8 cellular contexts compared by ENCODE assay signal in genomic region chr1:197903196-197903514, GRCh38. TPM values are rescaled to one million over a fixed set of nuclear protein-coding genes. Genes with fewer than 3 reads are reported as not detected.
DNase-seq lines count a peak whose midpoint lies in the region; ATAC-seq, FAIRE-seq and TF ChIP-seq lines count a peak whose summit lies in the region.

No MANE protein-coding gene starts in this region.

- FAIRE-seq in A549 (lab: Jason Lieb, UNC) (no peak), urothelium cell line (lab: Jason Lieb, UNC) (no peak)

- H3K4me3 ChIP-seq in A549 (peak overlapping the region; percentile 54), HUES6 (ENCODE audit: low read depth, low read length) (peak overlapping the region; percentile 78), mucosa of rectum (ENCODE audit: low read length in 2 of 2) (peak overlapping the region; percentile 87 to 92)

- peak; percentile 57 to 65; a peak in 3 of 6 replicates for ATAC-seq in A549
- no peak for ATAC-seq in central memory CD8-positive, alpha-beta T cell (replicated peaks; ENCODE audit: extremely low read depth, poor library complexity, severe bottlenecking)

- H3K27ac Mint-ChIP-seq in central memory CD8-positive, alpha-beta T cell (ENCODE audit: low read depth), result no peak overlapping the region

- 38% methylated on average over 3 of the region's 3 CpGs for WGBS in A549 (ENCODE audit: missing lambda C conversion rate)

- POLR2A ChIA-PET in A549 (lab: Yijun Ruan, JAX), result interaction anchor here (0.7 to 1.5 kb wide), 8 partner anchors 8 to 166 kb away, joined by 3 to 13 read pairs (median 4); partner anchors contain the start of genes DENND1B and LHX9

- DNase-seq in A549 (ENCODE audit: low read depth in 1 of 2, low spot score in 1 of 2) (no peak), urothelium cell line (ENCODE audit: low spot score) (no peak), CD1c-positive myeloid dendritic cell (ENCODE audit: extremely low spot score) (no peak), NCI-H2029 treated with DMSO at 0.1 percent for 48 hours (lab: John Stamatoyannopoulos, UW) (no peak)
- DNase-seq in central memory CD8-positive, alpha-beta T cell (ENCODE audit: low spot score in 2 of 2), result no peak
- DNase-seq in stimulated activated CD4-positive, alpha-beta T cell treated with anti-CD3 and anti-CD28 coated beads, Interleukin-1b, Interleukin-23, amount 100 ng/mL, for 48 hours, result no peak

- H3K9ac ChIP-seq in HUES6 (ENCODE audit: low read length) (peak overlapping the region; percentile 18), mucosa of rectum (ENCODE audit: low read depth in 1 of 2, low read length in 2 of 2) (peak overlapping the region; percentile 70 to 78)

- CTCF ChIA-PET in A549 (lab: Yijun Ruan, JAX), result interaction anchor here (0.9 to 4.6 kb wide), 6 partner anchors 8 to 253 kb away, joined by 3 to 42 read pairs (median 4); partner anchors contain the start of gene NEK7

- no peak for TF ChIP-seq CTCF in A549 (IDR thresholded peaks at IDR 0.05)

- peaks cover 53% of the 10 kb centered on the region for H3K27me3 Mint-ChIP-seq in central memory CD8-positive, alpha-beta T cell

- no peak for TF ChIP-seq EP300 in A549 (IDR thresholded peaks at IDR 0.05)

- no peaks in the 10 kb centered on the region for H3K9me3 ChIP-seq in A549
- H3K9me3 ChIP-seq in HUES6 (ENCODE audit: control insufficient read depth, insufficient read depth, low read depth, low read length), result no peaks in the 10 kb centered on the region
- no peaks in the 10 kb centered on the region for H3K9me3 ChIP-seq in mucosa of rectum (ENCODE audit: control insufficient read depth in 2 of 2, low read length in 2 of 2)

- peaks cover 7% of the 10 kb centered on the region for H3K36me3 Mint-ChIP-seq in central memory CD8-positive, alpha-beta T cell (ENCODE audit: insufficient read depth)

- no peak for TF ChIP-seq POLR2A in A549 (IDR thresholded peaks at IDR 0.05; ENCODE audit: low read length)

- no peaks in the 10 kb centered on the region for H3K9me3 Mint-ChIP-seq in central memory CD8-positive, alpha-beta T cell

- H3K36me3 ChIP-seq in HUES6 (ENCODE audit: control insufficient read depth, insufficient read depth, low read length), result no peaks in the 10 kb centered on the region
- no peaks in the 10 kb centered on the region for H3K36me3 ChIP-seq in mucosa of rectum (ENCODE audit: control insufficient read depth in 2 of 2, insufficient read depth in 2 of 2, low read length in 2 of 2)

- H3K4me3 Mint-ChIP-seq in central memory CD8-positive, alpha-beta T cell, result peak overlapping the region; percentile 84

- TF ChIP-seq RAD21 in A549 (conservative IDR thresholded peaks at IDR 0.05 in 1 of 2, IDR thresholded peaks at IDR 0.05 in 1 of 2), result no peak

- H3K4me1 Mint-ChIP-seq in central memory CD8-positive, alpha-beta T cell, result peaks cover 16% of the 10 kb centered on the region

- peaks cover 10% of the 10 kb centered on the region; the same call in 2 of the 3 replicates for H3K4me1 ChIP-seq in A549
- H3K4me1 ChIP-seq in HUES6 (ENCODE audit: control insufficient read depth, insufficient read depth, low read length), result peaks cover 12% of the 10 kb centered on the region; the same call in 1 of the 2 replicates
- peaks cover 5% of the 10 kb centered on the region in 2 donors for H3K4me1 ChIP-seq in mucosa of rectum (ENCODE audit: control insufficient read depth in 2 of 2, insufficient read depth in 2 of 2, low read length in 2 of 2)

- H3K27me3 ChIP-seq in HUES6 (ENCODE audit: control insufficient read depth, insufficient read depth, low read length), result peaks cover 64% of the 10 kb centered on the region
- H3K27me3 ChIP-seq in mucosa of rectum (ENCODE audit: control insufficient read depth in 2 of 2, insufficient read depth in 2 of 2, low read length in 2 of 2), result peaks cover 13 to 15% of the 10 kb centered on the region in 2 donors

- H3K27ac ChIP-seq in A549 (peak overlapping the region; percentile 91 to 96), HUES6 (ENCODE audit: low read depth, low read length) (no peak overlapping the region), mucosa of rectum (ENCODE audit: low read depth in 2 of 2, low read length in 2 of 2) (peak overlapping the region in 1 of 2 donors; percentile 46)

- H3K4me2 ChIP-seq in A549, result peak overlapping the region; percentile 86

TF ChIP-seq in A549, 52 proteins besides CTCF, POLR2A, EP300 and RAD21:
- TF ChIP-seq MAFK (IDR thresholded peaks at IDR 0.05; ENCODE audit: partially characterized antibody) (peak; percentile 14), POLR2AphosphoS2 (conservative IDR thresholded peaks at IDR 0.05; ENCODE audit: low read length) (no peak)

RNA-seq across cellular contexts. Expression of gene C1orf53, which starts 0.7 kb away (rescaled TPM):
- polyA plus RNA-seq in A549 (2011; rRNA removed), result 6.9 and 7.9 TPM in 2 replicates
- 9.7 TPM in 2 replicates for polyA plus RNA-seq in A549 (2012; cell fraction: cytosol; rRNA removed)
- polyA plus RNA-seq in A549 (2012; cell fraction: nucleus; rRNA removed), result 6.3 and 7.6 TPM in 2 replicates
- polyA plus RNA-seq in A549 (2017; fragmentation: RNase III; extraction: RNeasy Plus Mini Kit Qiagen cat#74134 plus additional on column Dnase treatment), result 5.1 to 6.0 TPM (median 5.7 TPM) in 3 replicates
- polyA minus RNA-seq in A549 (2011; rRNA and poly(A)+ RNA removed), result not detected in 2 replicates

RNA-seq across cellular contexts. Expression of gene LHX9, which starts 14.0 kb away (rescaled TPM):
- 0.91 and 1.3 TPM in 2 replicates for polyA plus RNA-seq in A549 (2011; rRNA removed)
- polyA plus RNA-seq in A549 (2012; cell fraction: cytosol; rRNA removed), result 0.07 and 0.13 TPM in 2 replicates
- 0.04 and 0.17 TPM in 2 replicates for polyA plus RNA-seq in A549 (2012; cell fraction: nucleus; rRNA removed)
- polyA plus RNA-seq in A549 (2017; fragmentation: RNase III; extraction: RNeasy Plus Mini Kit Qiagen cat#74134 plus additional on column Dnase treatment), result 0.05 to 0.21 TPM (median 0.08 TPM) in 3 replicates
- 2.6 and 3.1 TPM in 2 replicates for polyA minus RNA-seq in A549 (2011; rRNA and poly(A)+ RNA removed)
